6 cellular contexts compared by ENCODE assay signal in the genomic region with DNA sequence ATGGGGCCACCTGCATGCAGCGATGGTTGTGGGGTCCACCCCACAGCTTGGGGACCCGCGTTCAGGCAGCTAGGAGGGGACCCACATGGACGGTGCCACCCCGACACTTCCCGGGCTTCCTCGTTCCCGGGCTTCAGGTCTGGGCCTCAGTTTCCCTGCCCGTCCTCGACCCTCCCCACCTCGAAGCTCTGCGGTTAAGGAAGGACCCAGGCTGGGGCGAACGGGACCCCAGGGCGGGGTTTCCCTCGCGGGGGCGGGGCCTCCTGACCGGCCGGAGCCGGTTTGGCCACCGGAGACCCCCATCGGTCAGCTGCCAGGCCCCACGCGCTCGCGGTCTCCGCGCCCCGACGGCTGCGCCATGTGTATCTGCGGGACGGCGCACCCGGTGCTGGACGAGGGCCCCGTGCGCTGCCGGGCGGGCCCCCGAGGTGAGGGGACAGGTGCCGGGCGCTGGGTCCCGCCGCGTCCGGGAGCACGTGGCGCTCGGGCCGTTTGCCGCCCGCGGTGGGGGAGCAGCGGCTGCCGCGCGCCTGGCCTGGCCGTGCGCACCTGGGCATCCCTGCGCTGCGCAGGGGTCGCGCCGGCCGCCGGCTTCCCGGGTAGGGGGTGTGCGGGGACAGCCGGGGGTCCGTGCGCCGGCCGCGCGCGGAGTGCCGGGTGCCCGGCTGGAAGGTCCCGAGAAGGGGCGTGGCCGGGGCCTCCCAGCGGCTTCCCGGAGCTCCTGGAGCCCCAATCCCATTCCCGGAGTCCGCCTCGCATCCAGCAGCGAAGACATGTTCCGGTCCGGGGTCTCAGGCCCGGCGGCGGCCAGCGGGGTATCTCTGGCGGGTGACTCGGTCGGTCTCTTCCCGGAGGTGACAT. TPM values are rescaled to one million over a fixed set of nuclear protein-coding genes. Genes with fewer than 3 reads are reported as not detected.
A peak's percentile ranks its signal among the peaks of the same experiment; 100 is the strongest.
DNase-seq lines count a peak whose midpoint lies in the region; ATAC-seq and TF ChIP-seq lines count a peak whose summit lies in the region.

No MANE protein-coding gene starts in this region.

- peaks cover 41 to 60% (median 48%) of the 10 kb centered on the region in 3 donors for H3K4me1 Mint-ChIP-seq in CD8-positive, alpha-beta memory T cell
- H3K4me1 Mint-ChIP-seq in WTC11 (peaks cover 5% of the 10 kb centered on the region), immature natural killer cell (peaks cover 45 to 52% of the 10 kb centered on the region in 2 donors)

- CTCF ChIA-PET in CD8-positive, alpha-beta memory T cell (lab: Charles Lee): interaction anchor here (12.8 kb wide), 1 partner anchor 16 kb away, joined by 135 read pairs; no protein-coding TSS in a partner anchor
- CTCF ChIA-PET in WTC11 (lab: Charles Lee): interaction anchor here (0.6 to 2.6 kb wide), 21 partner anchors 9 to 1891 kb away, joined by 3 to 45 read pairs (median 6); partner anchors contain the start of genes ABCA7, CNN2 and GPX4

- H3K27ac Mint-ChIP-seq in CD8-positive, alpha-beta memory T cell: peak overlapping the region in 6 of 8 donors; percentile 59 to 100 (median 82)
- H3K27ac Mint-ChIP-seq in WTC11 (no peak overlapping the region), immature natural killer cell (peak overlapping the region in 3 of 6 donors; percentile 82 to 84 (median 84))

- no peaks in the 10 kb centered on the region for H3K9me3 Mint-ChIP-seq in CD8-positive, alpha-beta memory T cell
- H3K9me3 Mint-ChIP-seq in WTC11: no peaks in the 10 kb centered on the region
- no peaks in the 10 kb centered on the region for H3K9me3 Mint-ChIP-seq in immature natural killer cell

- TF ChIP-seq CTCF in WTC11 (IDR thresholded peaks at IDR 0.05): no peak

- H3K4me3 ChIP-seq in CD8-positive, alpha-beta memory T cell (ENCODE audit: low read length): no peak overlapping the region

- H3K27ac ChIP-seq in CD8-positive, alpha-beta memory T cell (ENCODE audit: low read depth, low read length): no peak overlapping the region

- H3K36me3 Mint-ChIP-seq in CD8-positive, alpha-beta memory T cell: peaks cover 21 to 64% (median 22%) of the 10 kb centered on the region in 3 donors
- peaks cover 8% of the 10 kb centered on the region for H3K36me3 Mint-ChIP-seq in WTC11
- peaks cover 15 to 25% (median 20%) of the 10 kb centered on the region in 3 donors for H3K36me3 Mint-ChIP-seq in immature natural killer cell

- peak overlapping the region; percentile 45 to 89 (median 65) for H3K4me3 Mint-ChIP-seq in CD8-positive, alpha-beta memory T cell
- H3K4me3 Mint-ChIP-seq in WTC11 (peak overlapping the region; percentile 72), immature natural killer cell (peak overlapping the region in 3 of 5 donors; percentile 27 to 67 (median 46))

- H3K4me1 ChIP-seq in CD8-positive, alpha-beta memory T cell (ENCODE audit: insufficient read depth, low read length): peaks cover 67% of the 10 kb centered on the region

- H3K27me3 ChIP-seq in CD8-positive, alpha-beta memory T cell (ENCODE audit: insufficient read depth, low read length, poor library complexity, severe bottlenecking): no peaks in the 10 kb centered on the region

- POLR2A ChIA-PET in CD8-positive, alpha-beta memory T cell (lab: Charles Lee): interaction anchor here (0.6 to 17.4 kb wide), 4 partner anchors 12 to 39 kb away, joined by 3 to 737 read pairs (median 5); partner anchors contain the start of gene ABCA7
- POLR2A ChIA-PET in WTC11 (lab: Charles Lee): interaction anchor here (0.6 to 2.4 kb wide), 10 partner anchors 9 to 437 kb away, joined by 3 to 22 read pairs (median 3); partner anchors contain the start of gene ABCA7

- H3K36me3 ChIP-seq in CD8-positive, alpha-beta memory T cell (ENCODE audit: insufficient read depth, low read length): peaks cover 45% of the 10 kb centered on the region

- H3K9me3 ChIP-seq in CD8-positive, alpha-beta memory T cell (ENCODE audit: low read length): no peaks in the 10 kb centered on the region

- ATAC-seq in WTC11 (peak; percentile 33), GM21576 (IDR thresholded peaks at IDR 0.05; ENCODE audit: unreplicated experiment) (no peak), HG03520 (IDR thresholded peaks at IDR 0.05; ENCODE audit: unreplicated experiment) (no peak)

- DNase-seq in CD8-positive, alpha-beta memory T cell: peak in 2 of 5 donors; percentile 13 to 47
- DNase-seq in WTC11 (ENCODE audit: low spot score): peak; percentile 74
- DNase-seq in immature natural killer cell: no peak
- no peak for DNase-seq in amniotic stem cell (lab: John Stamatoyannopoulos, UW)

- H3K27me3 Mint-ChIP-seq in CD8-positive, alpha-beta memory T cell: peaks cover 0 to 4% of the 10 kb centered on the region in 2 donors
- peaks cover 23% of the 10 kb centered on the region for H3K27me3 Mint-ChIP-seq in WTC11 (ENCODE audit: low read depth)
- H3K27me3 Mint-ChIP-seq in immature natural killer cell (ENCODE audit: low read depth in 3 of 3): peaks cover 21 to 54% (median 23%) of the 10 kb centered on the region in 3 donors

TF ChIP-seq in WTC11, 78 proteins besides CTCF, POLR2A, EP300 and RAD21 (continues in another document):
- 0 out of 2 replicates have a peak, but pooled peaks have one; percentile 53 for TF ChIP-seq ARID4B (CRISPR knock-in tag; IDR thresholded peaks at IDR 0.05; ENCODE audit: borderline replicate concordance)
- peak; percentile 72 for TF ChIP-seq SP1 (CRISPR knock-in tag; conservative IDR thresholded peaks at IDR 0.05)
- TF ChIP-seq ESRRA (CRISPR knock-in tag; IDR thresholded peaks at IDR 0.05; ENCODE audit: borderline replicate concordance): 0 out of 2 replicates have a peak, but pooled peaks have one; percentile 30
- peak; percentile 74; the same call in 1 of the 2 replicates for TF ChIP-seq TCF7 (CRISPR knock-in tag; IDR thresholded peaks at IDR 0.05; ENCODE audit: low read depth)
- TF ChIP-seq ZBTB43 (CRISPR knock-in tag; IDR thresholded peaks at IDR 0.05): peak; percentile 71; the same call in 1 of the 2 replicates
- no peak for TF ChIP-seq NFATC4 (CRISPR knock-in tag; IDR thresholded peaks at IDR 0.05)

RNA-seq across cellular contexts. Expression of gene ARHGAP45, which starts 4.2 kb away (rescaled TPM):
- 100 to 1,000 TPM; 212 to 220 TPM for total RNA-seq in CD8-positive, alpha-beta memory T cell
- polyA plus RNA-seq in CD8-positive, alpha-beta memory T cell: 478 TPM
- total RNA-seq in WTC11 (2021): 40.9 to 46.4 TPM (median 44.1 TPM) in 3 replicates
- polyA plus RNA-seq in immature natural killer cell: 100 to 1,000 TPM; 164 to 417 (median 169) TPM

RNA-seq across cellular contexts. Expression of gene POLR2E, which starts 24.0 kb away (rescaled TPM):
- total RNA-seq in CD8-positive, alpha-beta memory T cell: 100 to 1,000 TPM; 270 to 278 TPM
- polyA plus RNA-seq in CD8-positive, alpha-beta memory T cell: 249 TPM
- total RNA-seq in WTC11 (2021): 275 to 291 TPM (median 287 TPM) in 3 replicates
- polyA plus RNA-seq in immature natural killer cell: 100 to 1,000 TPM; 182 to 288 (median 237) TPM

RNA-seq across cellular contexts. Expression of gene ABCA7, which starts 31.3 kb away (rescaled TPM):
- total RNA-seq in CD8-positive, alpha-beta memory T cell: 10 to 100 TPM; 33.8 to 39.5 TPM
- 14.1 TPM for polyA plus RNA-seq in CD8-positive, alpha-beta memory T cell
- total RNA-seq in WTC11 (2021): 40.3 to 45.0 TPM (median 41.3 TPM) in 3 replicates
- 10 to 100 TPM in 1 of 3 donors, 1 to 10 TPM in 2; 4.5 to 13.3 (median 5.2) TPM for polyA plus RNA-seq in immature natural killer cell

RNA-seq across cellular contexts. Expression of gene GPX4, which starts 32.6 kb away (rescaled TPM):
- total RNA-seq in CD8-positive, alpha-beta memory T cell: 100 to 1,000 TPM; 222 TPM
- 373 TPM for polyA plus RNA-seq in CD8-positive, alpha-beta memory T cell
- total RNA-seq in WTC11 (2021): 363 to 377 TPM (median 368 TPM) in 3 replicates
- polyA plus RNA-seq in immature natural killer cell: 100 to 1,000 TPM; 225 to 320 (median 280) TPM

RNA-seq across cellular contexts. Expression of gene CNN2, which starts 44.8 kb away (rescaled TPM):
- 10 to 100 TPM; 78.1 to 78.9 TPM for total RNA-seq in CD8-positive, alpha-beta memory T cell
- polyA plus RNA-seq in CD8-positive, alpha-beta memory T cell: 792 TPM
- 387 to 391 TPM (median 390 TPM) in 3 replicates for total RNA-seq in WTC11 (2021)
- polyA plus RNA-seq in immature natural killer cell: 100 to 1,000 TPM; 227 to 382 (median 255) TPM
